ENCODE assay signal across 28 cellular contexts in the genomic region with DNA sequence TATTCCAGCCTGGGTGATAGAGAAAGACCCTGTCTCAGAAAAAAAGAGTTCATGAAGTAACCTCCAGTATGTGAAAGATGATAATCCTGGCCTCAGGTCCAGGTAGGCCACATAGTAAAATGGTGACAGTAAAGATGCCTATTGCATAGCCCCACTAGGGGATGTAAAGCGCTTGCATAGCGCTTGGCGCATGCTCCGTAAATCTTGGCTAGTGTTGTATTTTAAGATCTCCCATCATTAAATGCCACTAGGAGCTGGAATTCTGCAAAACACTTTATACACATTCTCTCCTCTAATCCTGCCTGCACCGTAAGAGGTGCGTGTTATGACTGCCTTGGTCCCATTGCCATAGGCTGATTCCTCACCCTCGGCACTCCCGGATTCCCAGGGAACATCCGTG.
"Had no signal": no experiment of that assay in that cellular context is flagged by ENCODE, and none has a peak within 500 bp of the region (broad histone marks: within the 10 kb centered on the region; RNA-seq: fewer than 3 reads in every experiment).

No MANE protein-coding gene starts in this region.

- DNase-seq: dermis blood vessel endothelial cell; dorsolateral prefrontal cortex; effector CD4-positive, alpha-beta T cell; effector memory CD4-positive, alpha-beta T cell; erythroblast; esophagus squamous epithelium; foreskin fibroblast; foreskin melanocyte; gastrocnemius medialis; glutamatergic neuron; head of caudate nucleus; heart right ventricle; hippocampal formation; left cardiac atrium; left lung; left ventricle myocardium superior; lower lobe of right lung; mesenchymal stem cell; mucosa of descending colon; naive B cell; naive thymus-derived CD8-positive, alpha-beta T cell had no signal

- H3K36me3 ChIP-seq: esophagus squamous epithelium, gastrocnemius medialis, heart right ventricle, left lung, lower lobe of right lung had no signal

- H3K27ac Mint-ChIP-seq: mesothelial cell of epicardium had no signal

- FAIRE-seq: endometrium, islet of Langerhans, keratinocyte had no signal

- H3K27ac ChIP-seq: coronary artery, dorsolateral prefrontal cortex, epithelial cell of prostate, esophagus squamous epithelium, gastrocnemius medialis, heart right ventricle, left lung, lower lobe of right lung had no signal

- ATAC-seq: esophagus mucosa; gastrocnemius medialis; heart right ventricle; left cardiac atrium; left lung; left ventricle myocardium superior; lower lobe of right lung; mucosa of descending colon; naive thymus-derived CD8-positive, alpha-beta T cell had no signal

- H3K36me3 Mint-ChIP-seq: mesothelial cell of epicardium; naive thymus-derived CD8-positive, alpha-beta T cell had no signal

- H3K4me3 Mint-ChIP-seq: mesothelial cell of epicardium; naive B cell; naive thymus-derived CD8-positive, alpha-beta T cell had no signal

- H3K27me3 ChIP-seq: esophagus squamous epithelium, gastrocnemius medialis, left lung had no signal

- H3K4me3 ChIP-seq: coronary artery, dorsolateral prefrontal cortex, esophagus squamous epithelium, gastrocnemius medialis, heart right ventricle, left lung, lower lobe of right lung, mucosa of descending colon had no signal

- H3K4me1 ChIP-seq: gastrocnemius medialis, heart right ventricle, left lung, lower lobe of right lung had no signal

- H3K9me3 ChIP-seq: esophagus squamous epithelium, gastrocnemius medialis, heart right ventricle, left lung, lower lobe of right lung, mucosa of descending colon had no signal
